In the genomic region with DNA sequence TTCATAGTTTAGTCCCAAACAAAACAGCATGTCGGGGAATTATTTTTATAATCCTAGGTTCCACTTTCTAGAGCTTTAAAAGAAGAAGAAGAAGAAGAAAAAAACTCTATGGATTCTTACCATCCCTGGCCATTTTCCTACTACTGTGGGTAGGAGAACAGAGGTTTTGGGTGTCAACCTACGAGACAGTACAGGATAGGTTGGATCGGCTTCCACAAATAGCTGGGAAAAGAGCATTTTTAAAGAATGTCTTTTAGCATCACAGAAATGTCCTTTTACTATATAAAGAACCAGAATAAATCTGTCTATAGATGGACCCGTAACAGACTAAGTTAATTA, we compare ENCODE assay signal across 10 cellular contexts.
DNase-seq lines count a peak whose midpoint lies in the region; ATAC-seq and TF ChIP-seq lines count a peak whose summit lies in the region.
"Had no signal": no experiment of that assay in that cellular context is flagged by ENCODE, and none has a peak within 500 bp of the region (broad histone marks: within the 10 kb centered on the region; RNA-seq: fewer than 3 reads in every experiment).

No MANE protein-coding gene starts in this region.

- H3K27ac Mint-ChIP-seq in activated T-helper 1 cell treated with anti-CD3 and anti-CD28 coated beads, Interleukin-12 subunit alpha, Interleukin-12 subunit beta, Interleukin-2, Interleukin-4 antibody, amounts not matched to agents 30 ng/mL and 10 ng/mL and 1 ng/mL, durations not matched to agents 14 hours and 24 hours and 36 hours, result peak overlapping the region; percentile 79
- H3K27ac Mint-ChIP-seq in memory B cell (no peak overlapping the region), Calu3 (ENCODE audit: unreplicated experiment) (no peak overlapping the region)

- intact Hi-C loops in activated T-helper 1 cell treated with anti-CD3 and anti-CD28 coated beads, Interleukin-12 subunit alpha, Interleukin-12 subunit beta, Interleukin-2, Interleukin-4 antibody, amounts not matched to agents 30 ng/mL and 10 ng/mL and 1 ng/mL, durations not matched to agents 14 hours and 24 hours and 36 hours (cut with micrococcal nuclease), result loop anchor here (1.0 to 5.0 kb wide), 9 partner anchors 8 to 239 kb away; no protein-coding TSS in a partner anchor
- intact Hi-C loops in Calu3 (cut with micrococcal nuclease; ENCODE audit: unreplicated experiment), result no loop called here

- DNase-seq in activated T-cell treated with anti-CD3 and anti-CD28 coated beads, Interleukin-2, amount 50 U/mL, for 4 hours, result no peak
- DNase-seq in activated T-cell treated with anti-CD3 and anti-CD28 coated beads, Interleukin-2, amount 50 U/mL, for 48 hours, result no peak
- DNase-seq in activated T-helper 1 cell treated with anti-CD3 and anti-CD28 coated beads, Interleukin-12 subunit alpha, Interleukin-12 subunit beta, Interleukin-2, Interleukin-4 antibody, amounts not matched to agents 30 ng/mL and 10 ng/mL and 1 ng/mL, durations not matched to agents 14 hours and 24 hours and 36 hours (ENCODE audit: low spot score), result no peak
- DNase-seq in memory B cell (ENCODE audit: low spot score in 2 of 2) (no peak), HUDEP-2 (lab: John Stamatoyannopoulos, UW; ENCODE audit: unreplicated experiment in 76 of 76) (no peak), medulla oblongata (ENCODE audit: extremely low spot score) (no peak), Calu3 (no peak)
- DNase-seq: hippocampal formation had no signal

- WGBS in thymus, result 54% methylated on average over 4 of the region's 4 CpGs

- peak overlapping the region; percentile 87 for H3K27ac ChIP-seq in thymus (ENCODE audit: low read depth)

- peak overlapping the region; percentile 77 for H3K4me3 Mint-ChIP-seq in activated T-cell treated with anti-CD3 and anti-CD28 coated beads, Interleukin-2, amount 50 U/mL, for 4 hours
- peak overlapping the region; percentile 71 for H3K4me3 Mint-ChIP-seq in activated T-helper 1 cell treated with anti-CD3 and anti-CD28 coated beads, Interleukin-12 subunit alpha, Interleukin-12 subunit beta, Interleukin-2, Interleukin-4 antibody, amounts not matched to agents 30 ng/mL and 10 ng/mL and 1 ng/mL, durations not matched to agents 14 hours and 24 hours and 36 hours
- H3K4me3 Mint-ChIP-seq in memory B cell (peak overlapping the region; percentile 63), Calu3 (ENCODE audit: low read depth, unreplicated experiment) (no peak overlapping the region)
- H3K4me3 Mint-ChIP-seq: neural crest cell had no signal

- H3K4me3 ChIP-seq in thymus (ENCODE audit: low read length), result no peak overlapping the region

- H3K27me3 Mint-ChIP-seq in activated T-cell treated with anti-CD3 and anti-CD28 coated beads, Interleukin-2, amount 50 U/mL, for 4 hours (ENCODE audit: low read depth), result no peaks in the 10 kb centered on the region
- H3K27me3 Mint-ChIP-seq in activated T-helper 1 cell treated with anti-CD3 and anti-CD28 coated beads, Interleukin-12 subunit alpha, Interleukin-12 subunit beta, Interleukin-2, Interleukin-4 antibody, amounts not matched to agents 30 ng/mL and 10 ng/mL and 1 ng/mL, durations not matched to agents 14 hours and 24 hours and 36 hours (ENCODE audit: insufficient read depth), result no peaks in the 10 kb centered on the region
- H3K27me3 Mint-ChIP-seq in memory B cell (peaks cover 4% of the 10 kb centered on the region), Calu3 (ENCODE audit: unreplicated experiment) (no peaks in the 10 kb centered on the region)

- H3K36me3 Mint-ChIP-seq in activated T-cell treated with anti-CD3 and anti-CD28 coated beads, Interleukin-2, amount 50 U/mL, for 4 hours (ENCODE audit: insufficient read depth), result peaks cover 5% of the 10 kb centered on the region
- peaks cover 22% of the 10 kb centered on the region for H3K36me3 Mint-ChIP-seq in activated T-helper 1 cell treated with anti-CD3 and anti-CD28 coated beads, Interleukin-12 subunit alpha, Interleukin-12 subunit beta, Interleukin-2, Interleukin-4 antibody, amounts not matched to agents 30 ng/mL and 10 ng/mL and 1 ng/mL, durations not matched to agents 14 hours and 24 hours and 36 hours (ENCODE audit: low read depth)
- H3K36me3 Mint-ChIP-seq in memory B cell (no peaks in the 10 kb centered on the region), Calu3 (ENCODE audit: insufficient read depth, unreplicated experiment) (no peaks in the 10 kb centered on the region)

- no peaks in the 10 kb centered on the region for H3K9me3 ChIP-seq in thymus (ENCODE audit: control insufficient read depth)

- no peaks in the 10 kb centered on the region for H3K9me3 Mint-ChIP-seq in activated T-cell treated with anti-CD3 and anti-CD28 coated beads, Interleukin-2, amount 50 U/mL, for 4 hours
- peaks cover 12% of the 10 kb centered on the region for H3K9me3 Mint-ChIP-seq in activated T-helper 1 cell treated with anti-CD3 and anti-CD28 coated beads, Interleukin-12 subunit alpha, Interleukin-12 subunit beta, Interleukin-2, Interleukin-4 antibody, amounts not matched to agents 30 ng/mL and 10 ng/mL and 1 ng/mL, durations not matched to agents 14 hours and 24 hours and 36 hours
- H3K9me3 Mint-ChIP-seq in memory B cell, result no peaks in the 10 kb centered on the region
- no peaks in the 10 kb centered on the region for H3K9me3 Mint-ChIP-seq in Calu3 (ENCODE audit: low read depth, unreplicated experiment)

- peaks cover 58% of the 10 kb centered on the region for H3K4me1 Mint-ChIP-seq in activated T-cell treated with anti-CD3 and anti-CD28 coated beads, Interleukin-2, amount 50 U/mL, for 4 hours (ENCODE audit: low read depth)
- peaks cover 55% of the 10 kb centered on the region for H3K4me1 Mint-ChIP-seq in activated T-helper 1 cell treated with anti-CD3 and anti-CD28 coated beads, Interleukin-12 subunit alpha, Interleukin-12 subunit beta, Interleukin-2, Interleukin-4 antibody, amounts not matched to agents 30 ng/mL and 10 ng/mL and 1 ng/mL, durations not matched to agents 14 hours and 24 hours and 36 hours (ENCODE audit: low read depth)
- peaks cover 22% of the 10 kb centered on the region for H3K4me1 Mint-ChIP-seq in memory B cell
- peaks cover 25% of the 10 kb centered on the region for H3K4me1 Mint-ChIP-seq in Calu3 (ENCODE audit: low read depth, unreplicated experiment)

- H3K27me3 ChIP-seq in thymus (ENCODE audit: control insufficient read depth, insufficient read depth), result no peaks in the 10 kb centered on the region

- CTCF ChIA-PET in Calu3 (lab: Charles Lee), result interaction anchor here (1.5 to 2.1 kb wide), 4 partner anchors 17 to 542 kb away, joined by 4 to 11 read pairs (median 6); no protein-coding TSS in a partner anchor

- no peak for ATAC-seq in activated T-cell treated with anti-CD3 and anti-CD28 coated beads, Interleukin-2, amount 50 U/mL, for 4 hours
- ATAC-seq in memory B cell (ENCODE audit: low read depth), result no peak

- peaks cover 3% of the 10 kb centered on the region for H3K4me1 ChIP-seq in thymus (ENCODE audit: control insufficient read depth, insufficient read depth, low read length)

- no peaks in the 10 kb centered on the region for H3K36me3 ChIP-seq in thymus (ENCODE audit: control insufficient read depth, insufficient read depth)

- BruUV-seq in Calu3 (replicated peaks; lab: Mats Ljungman, UMichigan), result no TSS peak

- TF ChIP-seq CTCF in Calu3 (IDR thresholded peaks at IDR 0.05; ENCODE audit: unreplicated experiment), result no peak
